ENCODE assay signal across 1 cellular context in genomic region chr10:73772280-73773151, GRCh38.
A peak's percentile ranks its signal among the peaks of the same experiment; 100 is the strongest.
TF ChIP-seq lines count a peak whose summit lies in the region.

No MANE protein-coding gene starts in this region.

TF ChIP-seq in HEK293, 187 proteins besides CTCF, POLR2A, EP300 and RAD21 (continued from another document):
- peak; percentile 98 for TF ChIP-seq KLF9 (tag by site-specific recombination; IDR thresholded peaks at IDR 0.05; ENCODE audit: low read depth)
- TF ChIP-seq ZNF341 (tag by site-specific recombination; IDR thresholded peaks at IDR 0.05; ENCODE audit: low read depth), result peak; percentile 91
- 0 out of 2 replicates have a peak, but pooled peaks have one; percentile 13 for TF ChIP-seq TSHZ1 (tag by site-specific recombination; IDR thresholded peaks at IDR 0.05; ENCODE audit: borderline replicate concordance)
- TF ChIP-seq ZSCAN30 (tag by site-specific recombination; IDR thresholded peaks at IDR 0.05), result peak; percentile 87
- no peak for TF ChIP-seq ZNF791 (tag by site-specific recombination; IDR thresholded peaks at IDR 0.05)
- no peak for TF ChIP-seq ZFP3 (tag by site-specific recombination; IDR thresholded peaks at IDR 0.05; ENCODE audit: low read depth)
- no peak for TF ChIP-seq ZNF19 (tag by site-specific recombination; IDR thresholded peaks at IDR 0.05; ENCODE audit: low read depth)
- TF ChIP-seq ZSCAN23 (tag by site-specific recombination; IDR thresholded peaks at IDR 0.05), result 0 out of 2 replicates have a peak, but pooled peaks have one; percentile 84
- TF ChIP-seq PRDM10 (tag by site-specific recombination; IDR thresholded peaks at IDR 0.05), result peak; percentile 77
- TF ChIP-seq YY1 (tag by site-specific recombination; IDR thresholded peaks at IDR 0.05), result peak; percentile 88
- TF ChIP-seq TRIM28 (IDR thresholded peaks at IDR 0.05; ENCODE audit: borderline replicate concordance, low read length), result no peak
- TF ChIP-seq ZBTB10 (tag by site-specific recombination; IDR thresholded peaks at IDR 0.05), result peak; percentile 93
- TF ChIP-seq ZNF747 (tag by site-specific recombination; IDR thresholded peaks at IDR 0.05), result no peak
- peak; percentile 57 for TF ChIP-seq ZBTB11 (tag by site-specific recombination; conservative IDR thresholded peaks at IDR 0.05; ENCODE audit: low read depth)
- TF ChIP-seq ZNF248 (tag by site-specific recombination; IDR thresholded peaks at IDR 0.05), result no peak
- peak; percentile 15; the same call in 1 of the 2 replicates for TF ChIP-seq ZNF10 (tag by site-specific recombination; IDR thresholded peaks at IDR 0.05)
- peak; percentile 77; the same call in 1 of the 2 replicates for TF ChIP-seq ZNF777 (tag by site-specific recombination; IDR thresholded peaks at IDR 0.05; ENCODE audit: borderline replicate concordance)
- peak; percentile 52; the same call in 1 of the 2 replicates for TF ChIP-seq ZNF449 (tag by site-specific recombination; IDR thresholded peaks at IDR 0.05)
- no peak for TF ChIP-seq ZNF174 (tag by site-specific recombination; IDR thresholded peaks at IDR 0.05)
- no peak for TF ChIP-seq ZNF664 (tag by site-specific recombination; IDR thresholded peaks at IDR 0.05)
- no peak for TF ChIP-seq ZNF138 (tag by site-specific recombination; IDR thresholded peaks at IDR 0.05; ENCODE audit: borderline replicate concordance)
- TF ChIP-seq ATF2 (tag by site-specific recombination; IDR thresholded peaks at IDR 0.05; ENCODE audit: low read depth), result no peak
- peak; percentile 65; the same call in 1 of the 2 replicates for TF ChIP-seq ZNF423 (tag by site-specific recombination; IDR thresholded peaks at IDR 0.05)
- TF ChIP-seq ZBTB7A (tag by site-specific recombination; IDR thresholded peaks at IDR 0.05; ENCODE audit: low read depth), result peak; percentile 92
